In the genomic region with DNA sequence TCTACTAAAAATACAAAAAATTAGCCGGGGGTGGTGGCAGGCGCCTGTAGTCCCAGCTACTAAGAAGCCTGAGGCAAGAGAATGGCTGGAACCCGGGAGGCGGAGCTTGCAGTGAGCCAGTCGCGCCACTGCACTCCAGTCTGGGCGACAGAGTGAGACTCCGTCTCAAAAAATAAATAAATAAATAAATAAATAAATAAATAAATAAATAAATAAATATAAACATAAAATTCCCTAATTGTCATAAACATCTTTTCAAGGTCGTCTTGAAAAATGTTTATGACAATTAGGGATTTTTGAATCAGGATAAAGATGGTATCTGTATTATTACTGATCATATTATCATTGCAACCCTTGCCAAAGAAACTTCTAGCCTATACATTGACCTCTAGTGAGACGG, we compare ENCODE assay signal across 1 cellular context. TPM values are rescaled to one million over a fixed set of nuclear protein-coding genes. Genes with fewer than 3 reads are reported as not detected.
"Had no signal": no experiment of that assay in that cellular context is flagged by ENCODE, and none has a peak within 500 bp of the region (broad histone marks: within the 10 kb centered on the region; RNA-seq: fewer than 3 reads in every experiment).

No MANE protein-coding gene starts in this region.

RNA-seq across cellular contexts. Expression of gene NCBP2L, which starts 32.5 kb away (rescaled TPM):
- polyA plus RNA-seq: aorta had no signal
